17 cellular contexts compared by ENCODE assay signal in genomic region chr9:113573303-113573958, GRCh38.
DNase-seq lines count a peak whose midpoint lies in the region; ATAC-seq and TF ChIP-seq lines count a peak whose summit lies in the region.
"Had no signal": no experiment of that assay in that cellular context is flagged by ENCODE, and none has a peak within 500 bp of the region (broad histone marks: within the 10 kb centered on the region; RNA-seq: fewer than 3 reads in every experiment).

No MANE protein-coding gene starts in this region.

- H3K9me3 ChIP-seq in heart right ventricle = no peaks in the 10 kb centered on the region
- H3K9me3 ChIP-seq in uterus = no peaks in the 10 kb centered on the region

- CTCF ChIA-PET in activated naive CD4-positive, alpha-beta T cell treated with anti-CD3 and anti-CD28 coated beads for 36 hours (lab: Charles Lee) = no interaction called here

- TF ChIP-seq POLR2A in uterus (IDR thresholded peaks at IDR 0.05) = no peak

- H3K36me3 ChIP-seq in heart right ventricle (peaks cover 0 to 6% (median 0%) of the 10 kb centered on the region in 9 donors), uterus (no peaks in the 10 kb centered on the region)

- intact Hi-C loops in activated naive CD4-positive, alpha-beta T cell treated with anti-CD3 and anti-CD28 coated beads for 36 hours (cut with micrococcal nuclease) = no loop called here
- intact Hi-C loops in heart right ventricle (cut with DNase I) (loop anchor here in 4 of 10 donors (5.0 to 10.0 kb wide), 5 partner anchors 36 to 116 kb away; partner anchors contain the start of gene RGS3 (in 1 of the 4)), natural killer cell (cut with micrococcal nuclease) (loop anchor here (10.0 kb wide), 1 partner anchor 811 kb away; the partner anchor contains the start of gene AKNA), uterus (cut with DNase I; ENCODE audit: low total_unique reads) (no loop called here)

- WGBS in heart right ventricle, 2 donors = 50 to 65% methylated on average over 9 of the region's 9 CpGs

- no peaks in the 10 kb centered on the region for H3K27me3 Mint-ChIP-seq in activated naive CD4-positive, alpha-beta T cell treated with anti-CD3 and anti-CD28 coated beads for 36 hours (ENCODE audit: low read depth)
- H3K27me3 Mint-ChIP-seq in natural killer cell (ENCODE audit: low read depth in 2 of 2) = no peaks in the 10 kb centered on the region
- H3K27me3 Mint-ChIP-seq: activated naive CD4-positive, alpha-beta T cell treated with anti-CD3 and anti-CD28 coated beads, Interleukin-2, amount 50 U/mL, for 24 hours; CD4-positive, alpha-beta T cell; stimulated activated naive CD8-positive, alpha-beta T cell treated with anti-CD3 and anti-CD28 coated beads, Interleukin-15, Interleukin-2, amounts not matched to agents 100 ng/mL and 50 ng/mL, for 24 hours had no signal

- ATAC-seq in heart right ventricle (peak; percentile 49 to 82 (median 66)), natural killer cell (no peak), HG03520 (IDR thresholded peaks at IDR 0.05; ENCODE audit: unreplicated experiment) (no peak)

- no peaks in the 10 kb centered on the region for H3K9me3 Mint-ChIP-seq in activated naive CD4-positive, alpha-beta T cell treated with anti-CD3 and anti-CD28 coated beads for 36 hours
- no peaks in the 10 kb centered on the region for H3K9me3 Mint-ChIP-seq in natural killer cell
- H3K9me3 Mint-ChIP-seq: activated naive CD4-positive, alpha-beta T cell treated with anti-CD3 and anti-CD28 coated beads, Interleukin-2, amount 50 U/mL, for 24 hours; CD4-positive, alpha-beta T cell; stimulated activated naive CD8-positive, alpha-beta T cell treated with anti-CD3 and anti-CD28 coated beads, Interleukin-15, Interleukin-2, amounts not matched to agents 100 ng/mL and 50 ng/mL, for 24 hours; T-helper 1 cell treated with Interleukin-12 subunit alpha and Interleukin-12 subunit beta and Interleukin-4 antibody, amounts not matched to agents 30 μg/mL and 1 μg/mL, for 36 hours had no signal

- H3K4me1 Mint-ChIP-seq in activated naive CD4-positive, alpha-beta T cell treated with anti-CD3 and anti-CD28 coated beads for 36 hours (ENCODE audit: low read depth) = peaks cover 22% of the 10 kb centered on the region
- peaks cover 92 to 98% of the 10 kb centered on the region in 2 donors for H3K4me1 Mint-ChIP-seq in natural killer cell

- H3K27ac Mint-ChIP-seq in activated naive CD4-positive, alpha-beta T cell treated with anti-CD3 and anti-CD28 coated beads for 36 hours = no peak overlapping the region
- H3K27ac Mint-ChIP-seq in natural killer cell = peak overlapping the region; percentile 92 to 93
- H3K27ac Mint-ChIP-seq: T-helper 1 cell treated with Interleukin-12 subunit alpha and Interleukin-12 subunit beta and Interleukin-4 antibody, amounts not matched to agents 30 μg/mL and 1 μg/mL, for 36 hours had no signal

- H3K27ac ChIP-seq in heart right ventricle = peak overlapping the region; percentile 55 to 99 (median 76)
- no peak overlapping the region for H3K27ac ChIP-seq in uterus
- H3K27ac ChIP-seq: HL-60 had no signal

- H3K27me3 ChIP-seq in heart right ventricle (no peaks in the 10 kb centered on the region), uterus (no peaks in the 10 kb centered on the region)

- H3K4me1 ChIP-seq in heart right ventricle = peaks cover 36 to 99% (median 72%) of the 10 kb centered on the region in 9 donors
- H3K4me1 ChIP-seq in uterus = no peaks in the 10 kb centered on the region

- H3K4me3 Mint-ChIP-seq in activated naive CD4-positive, alpha-beta T cell treated with anti-CD3 and anti-CD28 coated beads for 36 hours = no peak overlapping the region
- H3K4me3 Mint-ChIP-seq in natural killer cell = peak overlapping the region; percentile 68
- H3K4me3 Mint-ChIP-seq: activated naive CD4-positive, alpha-beta T cell treated with anti-CD3 and anti-CD28 coated beads, Interleukin-2, amount 50 U/mL, for 24 hours; CD4-positive, alpha-beta T cell; stimulated activated naive CD8-positive, alpha-beta T cell treated with anti-CD3 and anti-CD28 coated beads, Interleukin-15, Interleukin-2, amounts not matched to agents 100 ng/mL and 50 ng/mL, for 24 hours; T-helper 1 cell treated with Interleukin-12 subunit alpha and Interleukin-12 subunit beta and Interleukin-4 antibody, amounts not matched to agents 30 μg/mL and 1 μg/mL, for 36 hours had no signal

- H3K4me3 ChIP-seq in heart right ventricle (no peak overlapping the region), uterus (no peak overlapping the region)

- no peak for TF ChIP-seq CTCF in heart right ventricle (IDR thresholded peaks at IDR 0.05)
- no peak for TF ChIP-seq CTCF in natural killer cell (IDR thresholded peaks at IDR 0.05)
- no peak for TF ChIP-seq CTCF in uterus (IDR thresholded peaks at IDR 0.05)

- peak; percentile 8 for DNase-seq in activated naive CD4-positive, alpha-beta T cell treated with anti-CD3 and anti-CD28 coated beads, Interleukin-2, amount 50 U/mL, for 16 hours
- DNase-seq in activated naive CD4-positive, alpha-beta T cell treated with anti-CD3 and anti-CD28 coated beads for 36 hours = no peak
- DNase-seq in heart right ventricle (no peak), natural killer cell (no peak), uterus (peak; percentile 3 to 6), NCI-H146 (lab: John Stamatoyannopoulos, UW) (no peak), NCI-H1417 (lab: John Stamatoyannopoulos, UW) (no peak)
- DNase-seq: activated CD4-positive, CD25-positive, alpha-beta regulatory T cell; CD4-positive, alpha-beta T cell; KG1; NCI-H1105 treated with DMSO at 0.1 percent for 48 hours; RPMI8226 had no signal

- H3K36me3 Mint-ChIP-seq in activated naive CD4-positive, alpha-beta T cell treated with anti-CD3 and anti-CD28 coated beads for 36 hours (ENCODE audit: low read depth) = no peaks in the 10 kb centered on the region
- no peaks in the 10 kb centered on the region for H3K36me3 Mint-ChIP-seq in natural killer cell
- H3K36me3 Mint-ChIP-seq: activated naive CD4-positive, alpha-beta T cell treated with anti-CD3 and anti-CD28 coated beads, Interleukin-2, amount 50 U/mL, for 24 hours had no signal

Comparison
In these comparisons a context has a peak if more than half of its experiments do, and no peak if none do; other contexts are left out.
1. DNase-seq: peak in activated naive CD4-positive, alpha-beta T cell treated with anti-CD3 and anti-CD28 coated beads, Interleukin-2, amount 50 U/mL, for 16 hours (single experiment) and uterus (2 of 2); none in activated naive CD4-positive, alpha-beta T cell treated with anti-CD3 and anti-CD28 coated beads for 36 hours (single experiment), heart right ventricle (0 of 2), natural killer cell (single experiment), NCI-H146 (single experiment) and NCI-H1417 (0 of 3).
2. ATAC-seq: peak in heart right ventricle (8 of 8); none in natural killer cell (0 of 3) and HG03520 (single experiment).
3. H3K27ac ChIP-seq: peak in heart right ventricle (10 of 10); none in uterus (0 of 2).